ENCODE assay signal across 8 cellular contexts in the genomic region with DNA sequence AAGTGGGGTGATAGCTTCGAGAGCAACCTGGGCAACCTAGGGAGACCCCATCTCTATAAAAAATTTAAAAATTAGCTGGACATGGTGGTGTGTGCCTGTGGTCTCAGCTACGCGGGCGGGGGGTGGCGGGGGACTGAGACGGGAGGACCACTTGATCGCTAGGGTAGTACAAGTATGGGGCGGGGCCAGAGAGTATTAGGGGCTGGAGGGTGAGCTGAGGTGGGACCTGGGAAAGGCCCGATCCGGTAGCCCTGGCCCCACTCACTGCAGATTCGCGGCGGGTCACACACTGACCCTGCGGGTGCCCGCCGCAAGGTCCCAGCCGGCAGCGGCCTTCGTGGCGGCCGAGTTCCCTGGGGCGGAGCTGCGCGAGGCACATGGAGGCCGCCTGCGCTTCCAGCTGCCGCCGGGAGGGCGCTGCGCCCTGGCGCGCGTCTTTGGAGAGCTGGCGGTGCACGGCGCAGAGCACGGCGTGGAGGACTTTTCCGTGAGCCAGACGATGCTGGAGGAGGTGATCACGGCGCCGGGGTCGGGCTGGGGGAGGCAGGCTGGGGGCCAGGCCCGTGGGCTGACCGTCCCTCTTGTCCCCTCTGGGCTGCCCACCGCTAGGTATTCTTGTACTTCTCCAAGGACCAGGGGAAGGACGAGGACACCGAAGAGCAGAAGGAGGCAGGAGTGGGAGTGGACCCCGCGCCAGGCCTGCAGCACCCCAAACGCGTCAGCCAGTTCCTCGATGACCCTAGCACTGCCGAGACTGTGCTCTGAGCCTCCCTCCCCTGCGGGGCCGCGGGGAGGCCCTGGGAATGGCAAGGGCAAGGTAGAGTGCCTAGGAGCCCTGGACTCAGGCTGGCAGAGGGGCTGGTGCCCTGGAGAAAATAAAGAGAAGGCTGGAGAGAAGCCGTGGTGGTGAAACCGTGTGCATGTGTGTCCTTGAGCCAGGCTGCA. TPM values are rescaled to one million over a fixed set of nuclear protein-coding genes. Genes with fewer than 3 reads are reported as not detected.
DNase-seq lines count a peak whose midpoint lies in the region; ATAC-seq and TF ChIP-seq lines count a peak whose summit lies in the region.

No MANE protein-coding gene starts in this region.

- H3K4me1 ChIP-seq in Panc1 (ENCODE audit: control insufficient read depth, insufficient read depth, low read length) (peaks cover 17% of the 10 kb centered on the region), prostate gland (replicated peaks) (peaks cover 6% of the 10 kb centered on the region)

- in situ Hi-C loops in Panc1 (cut with HindIII; ENCODE audit: low pct_unique_long_range_greater_than_20kb, low sequenced_read_pairs) = no loop called here

- CTCF ChIA-PET in Panc1 (lab: Charles Lee) = interaction anchor here (0.6 kb wide), 1 partner anchor 17 kb away, joined by 7 read pairs; no protein-coding TSS in a partner anchor

- intact Hi-C loops in Panc1 (cut with micrococcal nuclease; ENCODE audit: unreplicated experiment) = no loop called here
- intact Hi-C loops in prostate gland (cut with DNase I) = no loop called here

- no peak for TF ChIP-seq POLR2A in prostate gland (IDR thresholded peaks at IDR 0.05)

- POLR2A ChIA-PET in Panc1 (lab: Charles Lee) = interaction anchor here (0.6 kb wide), 1 partner anchor 12 kb away, joined by 5 read pairs; no protein-coding TSS in a partner anchor

- peak; percentile 49 for TF ChIP-seq CTCF in AG10803 (conservative IDR thresholded peaks at IDR 0.05; ENCODE audit: low read length)
- peak; percentile 87 for TF ChIP-seq CTCF in GM20000 (IDR thresholded peaks at IDR 0.05; ENCODE audit: extremely low read depth, missing control alignments)
- TF ChIP-seq CTCF in Panc1 (IDR thresholded peaks at IDR 0.05) = peak; percentile 88
- peak; percentile 34 to 88 (median 51) for TF ChIP-seq CTCF in prostate gland (IDR thresholded peaks at IDR 0.05)

- ATAC-seq in Panc1 = peak; percentile 82
- ATAC-seq in GM21515 (IDR thresholded peaks at IDR 0.05; ENCODE audit: unreplicated experiment) = no peak

- no peak overlapping the region for H3K4me3 ChIP-seq in AG10803 (ENCODE audit: low read length)
- peak overlapping the region in 1 of 2 experiments; percentile 16; a peak in 1 of 4 replicates for H3K4me3 ChIP-seq in Panc1 (ENCODE audit: low read depth in 2 of 2, low read length in 2 of 2)
- no peak overlapping the region for H3K4me3 ChIP-seq in prostate gland

- DNase-seq in AG10803 (ENCODE audit: low read depth) (peak; percentile 54), GM20000 (ENCODE audit: low spot score) (peak; percentile 86), Panc1 (ENCODE audit: low read depth, low spot score) (no peak), glomerular visceral epithelial cell (ENCODE audit: extremely low spot score) (peak; percentile 65), prostate gland (ENCODE audit: low spot score) (peak; percentile 38), NCI-H1436 (lab: John Stamatoyannopoulos, UW) (no peak)
- peak; percentile 47 to 68 (median 48) for DNase-seq in activated naive CD4-positive, alpha-beta T cell (lab: John Stamatoyannopoulos, UW)

- WGBS in prostate gland = 16% methylated on average over 48 of the region's 60 CpGs

- BruUV-seq in Panc1 (replicated peaks; lab: Mats Ljungman, UMichigan) = no TSS peak

- H3K36me3 ChIP-seq in Panc1 (ENCODE audit: control insufficient read depth, insufficient read depth, low read length) (no peaks in the 10 kb centered on the region; the same call in 1 of the 2 replicates), prostate gland (no peaks in the 10 kb centered on the region)

- H3K27ac ChIP-seq in Panc1 (ENCODE audit: low read length) (peak overlapping the region; percentile 66), prostate gland (no peak overlapping the region)

- no peaks in the 10 kb centered on the region for H3K27me3 ChIP-seq in Panc1 (ENCODE audit: control insufficient read depth, insufficient read depth, low read length)
- H3K27me3 ChIP-seq in prostate gland (replicated peaks; ENCODE audit: insufficient read depth) = peaks cover 9% of the 10 kb centered on the region

- H3K9me3 ChIP-seq in Panc1 (ENCODE audit: control insufficient read depth, insufficient read depth, low read depth, low read length) = no peaks in the 10 kb centered on the region
- no peaks in the 10 kb centered on the region for H3K9me3 ChIP-seq in prostate gland

RNA-seq across cellular contexts. Expression of a gene that starts 2.0 kb away (rescaled TPM):
- total RNA-seq in Panc1 (2021; ENCODE audit: unreplicated experiment) (27.8 TPM), prostate gland (10 to 100 TPM in 1 of 2 donors, 1 to 10 TPM in 1; 8.9 to 26.2 TPM)
- polyA plus RNA-seq in Panc1 (2012; ENCODE audit: insufficient read length) = 34.5 TPM

RNA-seq across cellular contexts. Expression of a gene that starts 25.0 kb away (rescaled TPM):
- 47.5 TPM for total RNA-seq in Panc1 (2021; ENCODE audit: unreplicated experiment)
- polyA plus RNA-seq in Panc1 (2012; ENCODE audit: insufficient read length) = 52.0 TPM
- total RNA-seq in prostate gland = 10 to 100 TPM; 16.2 to 25.1 TPM

RNA-seq across cellular contexts. Expression of a gene that starts 30.2 kb away (rescaled TPM):
- 279 TPM for total RNA-seq in Panc1 (2021; ENCODE audit: unreplicated experiment)
- 538 TPM for polyA plus RNA-seq in Panc1 (2012; ENCODE audit: insufficient read length)
- 100 to 1,000 TPM; 152 to 169 TPM for total RNA-seq in prostate gland

RNA-seq across cellular contexts. Expression of a gene that starts 38.5 kb away (rescaled TPM):
- total RNA-seq in Panc1 (2021; ENCODE audit: unreplicated experiment) (203 TPM), prostate gland (100 to 1,000 TPM in 1 of 2 donors, 10 to 100 TPM in 1; 82.9 to 101 TPM)
- 201 TPM for polyA plus RNA-seq in Panc1 (2012; ENCODE audit: insufficient read length)

RNA-seq across cellular contexts. Expression of a gene that starts 38.9 kb away (rescaled TPM):
- total RNA-seq in Panc1 (2021; ENCODE audit: unreplicated experiment) = 577 TPM
- polyA plus RNA-seq in Panc1 (2012; ENCODE audit: insufficient read length) = 1,363 TPM
- total RNA-seq in prostate gland = 100 to 1,000 TPM; 577 to 627 TPM

Comparison
In these comparisons a context has a peak if more than half of its experiments do, and no peak if none do; other contexts are left out.
1. DNase-seq: peak in AG10803 (single experiment), GM20000 (single experiment), activated naive CD4-positive, alpha-beta T cell (4 of 4), glomerular visceral epithelial cell (single experiment) and prostate gland (single experiment); none in Panc1 (single experiment) and NCI-H1436 (single experiment).
2. Peak in every context shown above with its lines, with median percentiles within 50 percentile points of each other: CTCF ChIP-seq.